In the genomic region with DNA sequence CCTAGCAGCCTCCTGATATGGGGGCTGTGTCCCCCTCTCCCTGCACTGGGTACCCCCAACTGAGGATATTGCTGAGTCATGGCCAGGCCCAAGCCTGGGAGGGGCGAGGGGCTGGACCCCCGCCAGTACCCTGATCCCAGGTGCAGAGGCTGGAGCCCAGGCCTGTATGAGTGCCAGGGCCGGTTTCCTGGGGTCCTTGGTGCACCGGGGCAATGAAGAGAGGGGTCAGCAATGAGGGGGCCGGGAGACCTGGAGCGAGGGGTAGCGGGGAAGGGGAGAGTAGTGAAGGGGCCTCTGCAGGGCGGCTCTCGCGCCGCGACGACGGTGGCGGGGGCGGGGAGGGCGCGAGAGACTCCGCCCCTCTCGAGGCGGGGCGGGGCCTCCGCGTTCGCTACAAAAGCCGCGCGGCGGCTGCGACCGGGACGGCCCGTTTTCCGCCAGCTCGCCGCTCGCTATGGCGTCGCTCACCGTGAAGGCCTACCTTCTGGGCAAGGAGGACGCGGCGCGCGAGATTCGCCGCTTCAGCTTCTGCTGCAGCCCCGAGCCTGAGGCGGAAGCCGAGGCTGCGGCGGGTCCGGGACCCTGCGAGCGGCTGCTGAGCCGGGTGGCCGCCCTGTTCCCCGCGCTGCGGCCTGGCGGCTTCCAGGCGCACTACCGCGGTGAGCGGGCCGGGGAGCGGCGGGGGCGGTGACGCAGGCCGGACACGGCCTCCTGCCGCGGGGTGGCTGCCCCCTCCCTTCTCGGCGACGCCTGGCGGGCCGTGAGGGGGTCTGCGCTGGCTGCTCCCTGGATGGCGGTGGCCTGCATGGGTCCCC, we compare ENCODE assay signal across 8 cellular contexts. TPM values are rescaled to one million over a fixed set of nuclear protein-coding genes. Genes with fewer than 3 reads are reported as not detected.
A peak's percentile ranks its signal among the peaks of the same experiment; 100 is the strongest.
DNase-seq lines count a peak whose midpoint lies in the region; ATAC-seq and TF ChIP-seq lines count a peak whose summit lies in the region.

SQSTM1 (plus strand) TSS at position 423 of the 815 bp plus-strand sequence; CDS start at position 455, 32 bp downstream.

- in situ Hi-C loops in GM23248 (cut with MboI): no loop called here

- ATAC-seq in T-cell (replicated peaks in 1 of 4): peak; percentile 58 to 72 (median 70)
- ATAC-seq in heart right ventricle: peak; percentile 70 to 81 (median 78)
- ATAC-seq in upper lobe of left lung (ENCODE audit: low FRiP score in 2 of 2): peak; percentile 85 to 86

- peak within 1 kb of the TSS; percentile 91 for H3K4me2 ChIP-seq in GM23248 (ENCODE audit: unreplicated experiment)

- intact Hi-C loops in heart right ventricle (cut with DNase I) (loop anchor here in 2 of 10 donors (5.0 to 10.0 kb wide), 2 partner anchors 37 to 84 kb away; partner anchors contain the start of genes MRNIP (in 2 of the 2) and TBC1D9B (in 1 of the 2)), posterior cingulate gyrus (cut with DNase I) (loop anchor here (2.0 to 5.0 kb wide), 2 partner anchors 14 to 37 kb away; partner anchors contain the start of genes MGAT4B and MRNIP)

- CTCF ChIA-PET in T-cell (lab: Charles Lee): interaction anchor here in 1 of 2 donors (0.7 to 1.0 kb wide), 2 partner anchors 10 to 18 kb away, joined by 3 read pairs; no protein-coding TSS in a partner anchor

- H3K9me3 Mint-ChIP-seq in T-cell: no peaks in the 10 kb centered on the region

- peak within 1 kb of the TSS; percentile 94 to 96 for H3K27ac Mint-ChIP-seq in T-cell

- peak within 1 kb of the TSS; percentile 94 to 95 (median 94) for H3K4me3 Mint-ChIP-seq in T-cell

- H3K27ac ChIP-seq in GM23248 (peak within 1 kb of the TSS; percentile 91), heart right ventricle (peak within 1 kb of the TSS; percentile 97 to 100 (median 100)), upper lobe of left lung (peak within 1 kb of the TSS; percentile 98 to 100 (median 99))

- peaks cover 11% of the 10 kb centered on the region for H3K36me3 ChIP-seq in GM23248 (ENCODE audit: low read depth)
- peaks cover 4 to 39% (median 29%) of the 10 kb centered on the region in 9 donors for H3K36me3 ChIP-seq in heart right ventricle
- H3K36me3 ChIP-seq in upper lobe of left lung: peaks cover 23 to 40% (median 29%) of the 10 kb centered on the region in 4 donors

- WGBS in GM23248 (ENCODE audit: low coverage in 1 of 2, low lambda C conversion rate in 2 of 2, missing lambda C conversion rate in 2 of 2), 2 experiments: 1 to 2% methylated on average over 40 to 45 of the region's 81 CpGs
- 0% methylated on average over 65 to 81 of the region's 81 CpGs for WGBS in heart right ventricle, 2 donors
- 1% methylated on average over 52 of the region's 81 CpGs; no CpG with 5 or more reads in 1 of the 2 donors for WGBS in upper lobe of left lung, 2 donors

- H3K79me2 ChIP-seq in GM23248 (ENCODE audit: insufficient read depth): peaks cover 36% of the 10 kb centered on the region

- peak in 1 of 4 donors; percentile 54 for TF ChIP-seq EP300 in upper lobe of left lung (IDR thresholded peaks at IDR 0.05)

- POLR2A ChIA-PET in T-cell (lab: Charles Lee): interaction anchor here in 1 of 2 donors (0.9 to 1.6 kb wide), 2 partner anchors 9 to 16 kb away, joined by 3 to 6 read pairs; no protein-coding TSS in a partner anchor

- H3F3A ChIP-seq in GM23248 (ENCODE audit: insufficient read depth): no peaks in the 10 kb centered on the region; the same call in 1 of the 2 replicates

- no peaks in the 10 kb centered on the region for H3K27me3 Mint-ChIP-seq in T-cell

- peaks cover 11% of the 10 kb centered on the region; the same call in 1 of the 2 replicates for H4K20me1 ChIP-seq in GM23248 (ENCODE audit: insufficient read depth)

- peak; percentile 63 for DNase-seq in GM04504 (ENCODE audit: low read depth)
- peak; percentile 91 for DNase-seq in GM23248
- DNase-seq in LNCaP clone FGC (ENCODE audit: low read depth): no peak
- peak; percentile 48 to 86 (median 74) for DNase-seq in T-cell
- DNase-seq in amniotic epithelial cell (ENCODE audit: low read depth): peak; percentile 67
- DNase-seq in heart right ventricle: peak; percentile 84 to 90
- peak; percentile 84 to 99 (median 88) for DNase-seq in posterior cingulate gyrus
- peak; percentile 85 to 98 for DNase-seq in upper lobe of left lung

- TF ChIP-seq POLR2A in upper lobe of left lung (IDR thresholded peaks at IDR 0.05): peak in 3 of 4 donors; percentile 98 to 100 (median 98)

- no peaks in the 10 kb centered on the region for H3K9me2 ChIP-seq in GM23248 (ENCODE audit: insufficient read depth)

- no peaks in the 10 kb centered on the region for H3K27me3 ChIP-seq in GM23248 (replicated peaks; ENCODE audit: insufficient read depth)
- H3K27me3 ChIP-seq in heart right ventricle: no peaks in the 10 kb centered on the region
- no peaks in the 10 kb centered on the region for H3K27me3 ChIP-seq in upper lobe of left lung

- peaks cover 18% of the 10 kb centered on the region for H3K36me3 Mint-ChIP-seq in T-cell

- H3K9ac ChIP-seq in GM23248: peak within 1 kb of the TSS; percentile 97

- H3K4me3 ChIP-seq in GM23248 (peak within 1 kb of the TSS; percentile 78), LNCaP clone FGC (ENCODE audit: low read depth, low read length) (peak within 1 kb of the TSS; percentile 96), heart right ventricle (peak within 1 kb of the TSS; percentile 84 to 100 (median 97)), upper lobe of left lung (peak within 1 kb of the TSS; percentile 66 to 99 (median 86))

- no peak for TF ChIP-seq CTCF in LNCaP clone FGC (IDR thresholded peaks at IDR 0.05; ENCODE audit: control insufficient read depth, extremely low read depth, insufficient read depth)
- TF ChIP-seq CTCF in heart right ventricle (IDR thresholded peaks at IDR 0.05): peak in 3 of 9 donors; percentile 2 to 23 (median 16)
- TF ChIP-seq CTCF in upper lobe of left lung (IDR thresholded peaks at IDR 0.05): peak in 5 of 6 experiments; percentile 24 to 81 (median 47)

- H3K9me3 ChIP-seq in GM23248 (ENCODE audit: low read depth) (no peaks in the 10 kb centered on the region), heart right ventricle (no peaks in the 10 kb centered on the region), upper lobe of left lung (no peaks in the 10 kb centered on the region)

- H3K4me1 ChIP-seq in GM23248 (ENCODE audit: insufficient read depth) (peaks cover 33% of the 10 kb centered on the region), heart right ventricle (peaks cover 23 to 83% (median 75%) of the 10 kb centered on the region in 9 donors), upper lobe of left lung (peaks cover 59 to 80% (median 70%) of the 10 kb centered on the region in 4 donors)

- peaks cover 50 to 64% (median 50%) of the 10 kb centered on the region in 3 donors for H3K4me1 Mint-ChIP-seq in T-cell

- peak within 1 kb of the TSS; percentile 75 for H2AFZ ChIP-seq in GM23248

RNA-seq across cellular contexts. Expression of gene SQSTM1, which starts in this region (rescaled TPM):
- 211 and 228 TPM in 2 replicates for total RNA-seq in GM23248 (2014; rRNA removed; shearing (Covaris generic))
- polyA plus RNA-seq in GM23248 (2016; fragmentation: Nextera tagmentation; extraction: Ambion mirVana): 265 and 310 TPM in 2 replicates
- total RNA-seq in T-cell: 100 to 1,000 TPM; 220 to 327 (median 280) TPM
- 100 to 1,000 TPM; 341 to 466 (median 391) TPM for total RNA-seq in heart right ventricle
- polyA plus RNA-seq in heart right ventricle: 100 to 1,000 TPM; 131 to 210 TPM
- 100 to 1,000 TPM; 390 to 666 (median 574) TPM for total RNA-seq in upper lobe of left lung
